ENCODE assay signal across 9 cellular contexts in the genomic region with DNA sequence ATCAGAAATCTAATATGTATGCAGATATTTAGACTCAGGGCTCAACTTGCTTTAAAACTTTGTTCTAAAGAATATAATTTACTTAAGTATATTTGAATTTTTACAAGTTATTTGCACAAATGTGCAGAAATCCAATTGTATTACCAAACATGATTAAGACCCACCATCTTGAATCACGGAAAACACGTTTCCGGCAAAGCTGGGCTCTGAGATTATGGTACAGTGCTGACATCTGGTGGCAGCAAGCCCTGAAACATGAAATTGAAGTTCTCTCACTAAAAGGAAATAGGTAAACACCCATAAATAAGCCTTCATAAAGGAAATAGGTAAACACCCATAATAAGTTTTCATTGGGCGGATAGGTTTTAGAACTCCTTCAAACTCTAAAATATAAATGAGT.
DNase-seq lines count a peak whose midpoint lies in the region; TF ChIP-seq lines count a peak whose summit lies in the region.
"Had no signal": no experiment of that assay in that cellular context is flagged by ENCODE, and none has a peak within 500 bp of the region (broad histone marks: within the 10 kb centered on the region; RNA-seq: fewer than 3 reads in every experiment).

No MANE protein-coding gene starts in this region.

- intact Hi-C loops in ascending aorta (cut with DNase I) = loop anchor here (5.0 kb wide), 1 partner anchor 1775 kb away; no protein-coding TSS in a partner anchor

- H3K4me3 ChIP-seq in NB4 (ENCODE audit: low read depth, low read length) = no peak overlapping the region
- no peak overlapping the region for H3K4me3 ChIP-seq in ascending aorta
- H3K4me3 ChIP-seq in hepatocyte = no peak overlapping the region
- H3K4me3 ChIP-seq: BLaER1 treated with 17β-estradiol and CSF1 and Interleukin-3, amounts not matched to agents 10 nM and 100 nM had no signal

- H2AFZ ChIP-seq in hepatocyte = peak overlapping the region; percentile 78

- H3K27me3 ChIP-seq in ascending aorta = no peaks in the 10 kb centered on the region
- no peaks in the 10 kb centered on the region for H3K27me3 ChIP-seq in hepatocyte

- no peaks in the 10 kb centered on the region for H3K9me2 ChIP-seq in hepatocyte (replicated peaks; ENCODE audit: insufficient read depth)

- no peaks in the 10 kb centered on the region for H3K27me3 Mint-ChIP-seq in T-helper 2 cell treated with Interferon-gamma antibody and Interleukin-4, amounts not matched to agents 5 μg/mL and 100 μg/mL, for 36 hours (ENCODE audit: low read depth)

- H3K36me3 Mint-ChIP-seq in T-helper 2 cell treated with Interferon-gamma antibody and Interleukin-4, amounts not matched to agents 5 μg/mL and 100 μg/mL, for 36 hours (ENCODE audit: low read depth) = no peaks in the 10 kb centered on the region

- H4K20me1 ChIP-seq in hepatocyte (ENCODE audit: insufficient read depth, poor library complexity, severe bottlenecking) = no peaks in the 10 kb centered on the region
- H4K20me1 ChIP-seq: BLaER1 treated with 17β-estradiol and CSF1 and Interleukin-3, amounts not matched to agents 10 nM and 100 nM had no signal

- H3K4me1 ChIP-seq in ascending aorta (no peaks in the 10 kb centered on the region), hepatocyte (ENCODE audit: insufficient read depth) (peaks cover 9% of the 10 kb centered on the region)

- TF ChIP-seq POLR2A in NB4 (IDR thresholded peaks at IDR 0.05; ENCODE audit: extremely low read depth, insufficient read length) = no peak

- H3K4me3 Mint-ChIP-seq in T-helper 2 cell treated with Interferon-gamma antibody and Interleukin-4, amounts not matched to agents 5 μg/mL and 100 μg/mL, for 36 hours = no peak overlapping the region

- H3K27ac Mint-ChIP-seq in T-helper 2 cell treated with Interferon-gamma antibody and Interleukin-4, amounts not matched to agents 5 μg/mL and 100 μg/mL, for 36 hours = no peak overlapping the region

- H3K79me2 ChIP-seq in hepatocyte = no peaks in the 10 kb centered on the region

- H3K4me1 Mint-ChIP-seq in T-helper 2 cell treated with Interferon-gamma antibody and Interleukin-4, amounts not matched to agents 5 μg/mL and 100 μg/mL, for 36 hours (ENCODE audit: low read depth) = peaks cover 2% of the 10 kb centered on the region

- DNase-seq in NCI-H1436 (lab: John Stamatoyannopoulos, UW) (peak; percentile 10), NCI-H1436 treated with DMSO at 0.1 percent for 48 hours (lab: John Stamatoyannopoulos, UW) (no peak), NB4 (ENCODE audit: low read depth) (peak; percentile 58), ascending aorta (ENCODE audit: low spot score in 2 of 2) (peak in 1 of 2 donors; percentile 79), hepatocyte (ENCODE audit: low spot score) (peak; percentile 81), 8988T (no peak)
- peak; percentile 26 for DNase-seq in T-helper 2 cell treated with Interferon-gamma antibody and Interleukin-4, amounts not matched to agents 5 μg/mL and 100 μg/mL, for 36 hours (ENCODE audit: low spot score)
- peak; percentile 23 to 39 for DNase-seq in stimulated activated CD4-positive, alpha-beta T cell treated with anti-CD3 and anti-CD28 coated beads, Interleukin-12 subunit alpha, Interleukin-12 subunit beta, amount 100 ng/mL, for 24 hours (ENCODE audit: low read depth in 2 of 2)

- H3K9me3 ChIP-seq in ascending aorta = no peaks in the 10 kb centered on the region
- no peaks in the 10 kb centered on the region for H3K9me3 ChIP-seq in hepatocyte (ENCODE audit: low read depth)

- H3K27ac ChIP-seq in ascending aorta (no peak overlapping the region), hepatocyte (peak overlapping the region; percentile 41)
- H3K27ac ChIP-seq: BLaER1 treated with 17β-estradiol and CSF1 and Interleukin-3, amounts not matched to agents 10 nM and 100 nM had no signal

- H3K36me3 ChIP-seq in ascending aorta (no peaks in the 10 kb centered on the region), hepatocyte (replicated peaks; ENCODE audit: insufficient read depth, low read depth) (no peaks in the 10 kb centered on the region)
- H3K36me3 ChIP-seq: BLaER1 treated with 17β-estradiol and CSF1 and Interleukin-3, amounts not matched to agents 10 nM and 100 nM had no signal

- peak; percentile 39 for TF ChIP-seq CTCF in NB4 (IDR thresholded peaks at IDR 0.05; ENCODE audit: low read depth, low read length)
- TF ChIP-seq CTCF in ascending aorta (IDR thresholded peaks at IDR 0.05) = peak; percentile 25 to 66 (median 45)
- peak; percentile 91 for TF ChIP-seq CTCF in hepatocyte (IDR thresholded peaks at IDR 0.05; ENCODE audit: poor library complexity)

- WGBS in hepatocyte (ENCODE audit: low lambda C conversion rate, missing lambda C conversion rate) = 10% methylated on average over 4 of the region's 4 CpGs

- no peaks in the 10 kb centered on the region for H3K9me3 Mint-ChIP-seq in T-helper 2 cell treated with Interferon-gamma antibody and Interleukin-4, amounts not matched to agents 5 μg/mL and 100 μg/mL, for 36 hours

- peak overlapping the region; percentile 58 for H3K4me2 ChIP-seq in hepatocyte
- H3K4me2 ChIP-seq: BLaER1 treated with 17β-estradiol and CSF1 and Interleukin-3, amounts not matched to agents 10 nM and 100 nM had no signal

Comparison
In these comparisons a context has a peak if more than half of its experiments do, and no peak if none do; other contexts are left out.
1. DNase-seq: peak in NCI-H1436 (single experiment), NB4 (single experiment), T-helper 2 cell treated with Interferon-gamma antibody and Interleukin-4, amounts not matched to agents 5 μg/mL and 100 μg/mL, for 36 hours (single experiment), hepatocyte (single experiment) and stimulated activated CD4-positive, alpha-beta T cell treated with anti-CD3 and anti-CD28 coated beads, Interleukin-12 subunit alpha, Interleukin-12 subunit beta, amount 100 ng/mL, for 24 hours (2 of 2); none in NCI-H1436 treated with DMSO at 0.1 percent for 48 hours (single experiment) and 8988T (single experiment).
2. CTCF ChIP-seq: peak in every context shown above with its lines; median percentile 91 in hepatocyte; 45 in ascending aorta; 39 in NB4.